Comparison of ENCODE assay signal across 8 cellular contexts in genomic region chr19:13154911-13155471, GRCh38. TPM values are rescaled to one million over a fixed set of nuclear protein-coding genes. Genes with fewer than 3 reads are reported as not detected.
DNase-seq lines count a peak whose midpoint lies in the region; ATAC-seq and TF ChIP-seq lines count a peak whose summit lies in the region.

No MANE protein-coding gene starts in this region.

- TF ChIP-seq POLR2A in GM15510 (IDR thresholded peaks at IDR 0.05; ENCODE audit: borderline replicate concordance, extremely low read depth, insufficient read length) = peak; percentile 18

- peak overlapping the region; percentile 94 to 100 (median 98) for H3K4me3 Mint-ChIP-seq in naive thymus-derived CD4-positive, alpha-beta T cell

- POLR2A ChIA-PET in naive thymus-derived CD4-positive, alpha-beta T cell (lab: Charles Lee) = interaction anchor here (0.8 to 6.6 kb wide), 19 partner anchors 13 to 123 kb away, joined by 3 to 283 read pairs (median 5); partner anchors contain the start of gene NACC1

- no peaks in the 10 kb centered on the region for H3K27me3 ChIP-seq in naive thymus-derived CD4-positive, alpha-beta T cell (ENCODE audit: control insufficient read depth in 2 of 2, insufficient read depth in 2 of 2, low read length in 2 of 2)

- ATAC-seq in naive thymus-derived CD4-positive, alpha-beta T cell = peak; percentile 28

- H3K27ac Mint-ChIP-seq in naive thymus-derived CD4-positive, alpha-beta T cell = peak overlapping the region; percentile 97 to 100 (median 98)

- no peaks in the 10 kb centered on the region for H3K9me3 ChIP-seq in naive thymus-derived CD4-positive, alpha-beta T cell (ENCODE audit: control insufficient read depth in 2 of 3, low read length in 3 of 3)

- peaks cover 19 to 62% (median 34%) of the 10 kb centered on the region in 7 donors for H3K4me1 Mint-ChIP-seq in naive thymus-derived CD4-positive, alpha-beta T cell

- peak overlapping the region; percentile 92 for H3K4me3 ChIP-seq in epithelial cell of proximal tubule (ENCODE audit: low read depth, low read length)
- H3K4me3 ChIP-seq in naive thymus-derived CD4-positive, alpha-beta T cell (ENCODE audit: low read length) = peak overlapping the region; percentile 96

- intact Hi-C loops in naive thymus-derived CD4-positive, alpha-beta T cell (cut with micrococcal nuclease) = loop anchor here (1.0 to 10.0 kb wide), 8 partner anchors 8 to 1362 kb away; partner anchors contain the start of genes DNAJB1 (in 2 of the 2), JUNB (in 1 of the 2), ZNF490 (in 1 of the 2) and ZNF791 (in 1 of the 2)

- H3K36me3 Mint-ChIP-seq in naive thymus-derived CD4-positive, alpha-beta T cell = peaks cover 12 to 32% (median 20%) of the 10 kb centered on the region in 5 donors

- TF ChIP-seq CTCF in 22Rv1 (IDR thresholded peaks at IDR 0.05) (peak; percentile 15; the same call in 1 of the 2 replicates), epithelial cell of proximal tubule (conservative IDR thresholded peaks at IDR 0.05; ENCODE audit: low read depth, low read length) (peak; percentile 40)

- DNase-seq in NCI-H82 treated with DMSO at 0.1 percent for 48 hours (lab: John Stamatoyannopoulos, UW; ENCODE audit: unreplicated experiment) (peak; percentile 65), activated T-cell treated with anti-CD3 and anti-CD28 coated beads for 24 hours (ENCODE audit: low read depth) (peak; percentile 73), epithelial cell of proximal tubule (ENCODE audit: low read depth) (no peak), substantia nigra (lab: John Stamatoyannopoulos, UW) (peak in 22 of 49 donors; percentile 6 to 78 (median 33)), NCI-H187 (lab: John Stamatoyannopoulos, UW) (no peak)
- DNase-seq in naive thymus-derived CD4-positive, alpha-beta T cell = peak; percentile 54 to 88 (median 70)

- H3K36me3 ChIP-seq in naive thymus-derived CD4-positive, alpha-beta T cell (ENCODE audit: control insufficient read depth in 2 of 3, insufficient read depth in 3 of 3, low read length in 3 of 3) = peaks cover 0 to 36% (median 6%) of the 10 kb centered on the region in 3 experiments

- H3K27ac ChIP-seq in 22Rv1 (peak overlapping the region; percentile 99), substantia nigra (ENCODE audit: low read depth, low read length, poor library complexity, severe bottlenecking) (peak overlapping the region; percentile 89)
- peak overlapping the region; percentile 96 for H3K27ac ChIP-seq in naive thymus-derived CD4-positive, alpha-beta T cell (ENCODE audit: low read depth, low read length)

- peaks cover 0 to 25% (median 0%) of the 10 kb centered on the region in 11 donors for H3K9me3 Mint-ChIP-seq in naive thymus-derived CD4-positive, alpha-beta T cell

- CTCF ChIA-PET in naive thymus-derived CD4-positive, alpha-beta T cell (lab: Charles Lee) = interaction anchor here (0.7 to 3.4 kb wide), 15 partner anchors 8 to 108 kb away, joined by 3 to 17 read pairs (median 7); no protein-coding TSS in a partner anchor

- H3K27me3 Mint-ChIP-seq in naive thymus-derived CD4-positive, alpha-beta T cell = peaks cover 0 to 17% (median 0%) of the 10 kb centered on the region in 5 donors

- peaks cover 14 to 22% of the 10 kb centered on the region in 2 donors for H3K4me1 ChIP-seq in naive thymus-derived CD4-positive, alpha-beta T cell (ENCODE audit: control insufficient read depth in 2 of 2, insufficient read depth in 2 of 2, low read length in 2 of 2)

RNA-seq across cellular contexts. Expression of gene IER2, which starts 4.8 kb away (rescaled TPM):
- 105 and 145 TPM in 2 replicates for total RNA-seq in epithelial cell of proximal tubule
- total RNA-seq in naive thymus-derived CD4-positive, alpha-beta T cell = 100 to 1,000 TPM; 135 to 558 (median 246) TPM
- 100 to 1,000 TPM; 121 to 139 TPM for polyA plus RNA-seq in naive thymus-derived CD4-positive, alpha-beta T cell

RNA-seq across cellular contexts. Expression of gene STX10, which starts 4.8 kb away (rescaled TPM):
- total RNA-seq in epithelial cell of proximal tubule = 89.0 and 92.7 TPM in 2 replicates
- 10 to 100 TPM; 42.6 to 76.2 (median 68.5) TPM for total RNA-seq in naive thymus-derived CD4-positive, alpha-beta T cell
- 10 to 100 TPM; 45.9 to 63.7 TPM for polyA plus RNA-seq in naive thymus-derived CD4-positive, alpha-beta T cell

RNA-seq across cellular contexts. Expression of gene NACC1, which starts 36.9 kb away (rescaled TPM):
- 72.2 and 114 TPM in 2 replicates for total RNA-seq in epithelial cell of proximal tubule
- 10 to 100 TPM; 18.0 to 72.7 (median 22.4) TPM for total RNA-seq in naive thymus-derived CD4-positive, alpha-beta T cell
- 1 to 10 TPM; 1.7 to 2.0 TPM for polyA plus RNA-seq in naive thymus-derived CD4-positive, alpha-beta T cell

RNA-seq across cellular contexts. Expression of gene TRMT1, which starts 38.5 kb away (rescaled TPM):
- 49.9 and 56.1 TPM in 2 replicates for total RNA-seq in epithelial cell of proximal tubule
- 10 to 100 TPM; 64.2 to 96.4 (median 87.8) TPM for total RNA-seq in naive thymus-derived CD4-positive, alpha-beta T cell
- 10 to 100 TPM; 22.6 to 36.3 TPM for polyA plus RNA-seq in naive thymus-derived CD4-positive, alpha-beta T cell

RNA-seq across cellular contexts. Expression of gene LYL1, which starts 52.3 kb away (rescaled TPM):
- 4.0 and 6.9 TPM in 2 replicates for total RNA-seq in epithelial cell of proximal tubule
- 10 to 100 TPM in 1 of 5 experiments, 1 to 10 TPM in 4; 4.6 to 22.6 (median 7.8) TPM for total RNA-seq in naive thymus-derived CD4-positive, alpha-beta T cell
- polyA plus RNA-seq in naive thymus-derived CD4-positive, alpha-beta T cell = 1 to 10 TPM; 2.4 to 2.9 TPM

Comparison
In these comparisons a context has a peak if more than half of its experiments do, and no peak if none do; other contexts are left out.
1. DNase-seq: peak in NCI-H82 treated with DMSO at 0.1 percent for 48 hours (single experiment), activated T-cell treated with anti-CD3 and anti-CD28 coated beads for 24 hours (single experiment) and naive thymus-derived CD4-positive, alpha-beta T cell (9 of 9); none in epithelial cell of proximal tubule (single experiment) and NCI-H187 (0 of 2).
2. Peak in every context shown above with its lines, with median percentiles within 50 percentile points of each other: H3K27ac ChIP-seq.